14 cellular contexts compared by ENCODE assay signal in the genomic region with DNA sequence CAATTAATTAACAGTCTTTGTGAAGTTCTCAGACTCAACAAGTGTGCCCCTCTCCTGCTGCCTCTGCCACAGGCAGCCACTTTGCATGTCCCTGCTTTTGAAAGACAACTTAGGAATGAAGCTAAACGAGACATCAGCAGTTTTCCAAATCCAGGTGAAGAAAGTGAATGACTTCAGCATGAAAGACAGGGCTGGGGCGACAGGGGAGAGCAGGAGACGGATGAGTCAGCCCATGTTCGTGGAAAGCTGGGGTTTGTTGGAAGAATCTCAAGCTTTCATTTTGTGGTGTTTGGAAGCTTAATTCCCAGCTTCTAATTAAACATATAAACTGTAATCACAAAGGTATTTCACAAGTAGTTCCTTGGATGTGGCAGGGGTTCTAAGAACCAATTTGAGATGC.
DNase-seq lines count a peak whose midpoint lies in the region; ATAC-seq and TF ChIP-seq lines count a peak whose summit lies in the region.
"Had no signal": no experiment of that assay in that cellular context is flagged by ENCODE, and none has a peak within 500 bp of the region (broad histone marks: within the 10 kb centered on the region; RNA-seq: fewer than 3 reads in every experiment).

No MANE protein-coding gene starts in this region.

- no peak overlapping the region for H3K27ac ChIP-seq in ovary
- H3K27ac ChIP-seq: testis had no signal

- no peaks in the 10 kb centered on the region for H3K4me1 ChIP-seq in ovary (ENCODE audit: insufficient read depth)
- H3K4me1 ChIP-seq: testis had no signal

- no peaks in the 10 kb centered on the region for H3K27me3 ChIP-seq in ovary
- H3K27me3 ChIP-seq: testis had no signal

- CTCF ChIA-PET in MCF 10A (lab: Yijun Ruan, JAX), result interaction anchor here (0.6 to 1.1 kb wide), 5 partner anchors 13 to 230 kb away, joined by 3 to 4 read pairs (median 3); no protein-coding TSS in a partner anchor

- no peak for TF ChIP-seq EP300 in ovary (IDR thresholded peaks at IDR 0.05)

- ATAC-seq in GM21515 (IDR thresholded peaks at IDR 0.05; ENCODE audit: unreplicated experiment), result no peak
- ATAC-seq: Panc1, sciatic nerve had no signal

- DNase-seq in T-helper 2 cell treated with Interferon-gamma antibody and Interleukin-4, amounts not matched to agents 5 μg/mL and 100 μg/mL, for 36 hours (ENCODE audit: low spot score), result no peak
- DNase-seq in T-helper 2 cell (no peak), MCF 10A (ENCODE audit: unreplicated experiment) (peak; percentile 53), islet precursor cell (peak; percentile 84), GF-D8 (lab: John Stamatoyannopoulos, UW) (no peak), ovary (no peak), COLO668 (lab: John Stamatoyannopoulos, UW; ENCODE audit: unreplicated experiment) (no peak)
- DNase-seq: activated CD4-positive, alpha-beta memory T cell treated with anti-CD3 and anti-CD28 coated beads, Interleukin-2, amount 10 ng/mL, durations not matched to agents 7 days and 5 days; central memory CD4-positive, alpha-beta T cell; T1000; testis had no signal

- H3K4me1 Mint-ChIP-seq in T-helper 2 cell treated with Interferon-gamma antibody and Interleukin-4, amounts not matched to agents 5 μg/mL and 100 μg/mL, for 36 hours (ENCODE audit: low read depth), result peaks cover 66% of the 10 kb centered on the region
- H3K4me1 Mint-ChIP-seq in MCF 10A (ENCODE audit: insufficient read depth, unreplicated experiment), result peaks cover 12% of the 10 kb centered on the region

- H3K36me3 Mint-ChIP-seq in T-helper 2 cell treated with Interferon-gamma antibody and Interleukin-4, amounts not matched to agents 5 μg/mL and 100 μg/mL, for 36 hours (ENCODE audit: low read depth), result peaks cover 16% of the 10 kb centered on the region
- H3K36me3 Mint-ChIP-seq in MCF 10A (ENCODE audit: insufficient read depth, unreplicated experiment), result no peaks in the 10 kb centered on the region

- H3K9me3 ChIP-seq in ovary, result no peaks in the 10 kb centered on the region
- H3K9me3 ChIP-seq: testis had no signal

- intact Hi-C loops in MCF 10A (cut with micrococcal nuclease) (no loop called here), ovary (cut with DNase I) (no loop called here)

- 41 to 48% (median 44%) methylated on average over 4 of the region's 4 CpGs for WGBS in ovary, 3 donors

- no peak overlapping the region for H3K4me3 ChIP-seq in ovary
- H3K4me3 ChIP-seq: testis had no signal

- no peak overlapping the region for H3K4me3 Mint-ChIP-seq in T-helper 2 cell treated with Interferon-gamma antibody and Interleukin-4, amounts not matched to agents 5 μg/mL and 100 μg/mL, for 36 hours
- H3K4me3 Mint-ChIP-seq in MCF 10A (ENCODE audit: unreplicated experiment), result no peak overlapping the region
- H3K4me3 Mint-ChIP-seq: activated CD4-positive, alpha-beta memory T cell treated with anti-CD3 and anti-CD28 coated beads, Interleukin-2, amount 10 ng/mL, durations not matched to agents 7 days and 5 days had no signal

- POLR2A ChIA-PET in MCF 10A (lab: Yijun Ruan, JAX), result interaction anchor here (0.5 to 2.3 kb wide), 7 partner anchors 9 to 208 kb away, joined by 3 to 7 read pairs (median 3); a partner anchor contains a TSS

- no peaks in the 10 kb centered on the region for H3K27me3 Mint-ChIP-seq in T-helper 2 cell treated with Interferon-gamma antibody and Interleukin-4, amounts not matched to agents 5 μg/mL and 100 μg/mL, for 36 hours (ENCODE audit: low read depth)
- no peaks in the 10 kb centered on the region for H3K27me3 Mint-ChIP-seq in MCF 10A (ENCODE audit: insufficient read depth, unreplicated experiment)

- BruUV-seq in MCF 10A (replicated peaks; lab: Mats Ljungman, UMichigan), result no TSS peak

- H3K9me3 Mint-ChIP-seq in T-helper 2 cell treated with Interferon-gamma antibody and Interleukin-4, amounts not matched to agents 5 μg/mL and 100 μg/mL, for 36 hours, result peaks cover 18% of the 10 kb centered on the region
- H3K9me3 Mint-ChIP-seq in MCF 10A (ENCODE audit: unreplicated experiment), result peaks cover 9% of the 10 kb centered on the region

- peak overlapping the region; percentile 16 for H3K27ac Mint-ChIP-seq in T-helper 2 cell treated with Interferon-gamma antibody and Interleukin-4, amounts not matched to agents 5 μg/mL and 100 μg/mL, for 36 hours
- H3K27ac Mint-ChIP-seq in MCF 10A (ENCODE audit: low read depth, unreplicated experiment), result peak overlapping the region; percentile 54
- H3K27ac Mint-ChIP-seq: activated CD4-positive, alpha-beta memory T cell treated with anti-CD3 and anti-CD28 coated beads, Interleukin-2, amount 10 ng/mL, durations not matched to agents 7 days and 5 days had no signal

- TF ChIP-seq CTCF in MCF 10A (IDR thresholded peaks at IDR 0.05; ENCODE audit: unreplicated experiment) (no peak), ovary (IDR thresholded peaks at IDR 0.05) (no peak)

- no peak for TF ChIP-seq POLR2A in ovary (IDR thresholded peaks at IDR 0.05)

- no peaks in the 10 kb centered on the region for H3K36me3 ChIP-seq in ovary

Comparison
In these comparisons a context has a peak if more than half of its experiments do, and no peak if none do; other contexts are left out.
1. DNase-seq: peak in MCF 10A (single experiment) and islet precursor cell (single experiment); none in T-helper 2 cell treated with Interferon-gamma antibody and Interleukin-4, amounts not matched to agents 5 μg/mL and 100 μg/mL, for 36 hours (single experiment), T-helper 2 cell (0 of 5), GF-D8 (single experiment), ovary (0 of 5) and COLO668 (single experiment).